In the genomic region with DNA sequence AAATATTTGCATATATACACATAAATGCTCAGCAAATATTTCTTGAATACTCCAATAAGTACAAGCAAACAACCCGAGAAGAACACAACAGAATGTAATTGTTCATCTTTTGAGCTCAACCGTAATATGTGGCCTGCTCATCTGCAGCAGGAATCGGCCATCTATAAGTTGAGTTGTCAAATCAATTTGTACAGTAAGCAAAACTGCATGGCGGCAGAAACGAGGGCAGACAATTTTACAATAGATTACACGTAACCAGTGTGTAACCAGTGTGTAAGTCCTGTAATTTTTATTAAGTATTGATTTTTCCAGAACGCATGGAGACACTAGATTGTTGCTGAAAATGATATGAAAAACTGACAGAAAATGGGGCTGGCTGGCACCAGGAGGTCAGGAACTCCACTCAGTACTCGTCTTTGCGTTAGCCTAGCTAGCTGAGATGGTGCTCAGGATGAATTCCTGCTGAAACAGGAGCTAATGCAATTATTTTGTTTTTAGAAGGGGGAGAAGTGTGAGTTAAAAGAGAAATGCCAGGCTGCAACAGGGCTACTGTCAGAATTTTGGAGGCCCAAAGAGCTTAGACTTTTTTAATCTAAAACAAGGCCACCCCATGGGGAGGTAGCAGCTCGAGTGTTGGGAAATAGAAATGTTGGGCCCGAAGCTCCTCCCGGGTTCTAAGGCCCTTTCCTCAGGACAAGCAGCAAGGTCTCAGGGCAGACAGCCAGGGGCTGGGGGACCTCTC, we compare ENCODE assay signal across 8 cellular contexts. TPM values are rescaled to one million over a fixed set of nuclear protein-coding genes. Genes with fewer than 3 reads are reported as not detected.
DNase-seq lines count a peak whose midpoint lies in the region; ATAC-seq, FAIRE-seq and TF ChIP-seq lines count a peak whose summit lies in the region.

No MANE protein-coding gene starts in this region.

- H3K9me3 ChIP-seq in mammary epithelial cell (replicated peaks; ENCODE audit: insufficient read depth, low read length), result peaks cover 9% of the 10 kb centered on the region

- no peak overlapping the region for H3K4me3 Mint-ChIP-seq in endothelial cell (ENCODE audit: unreplicated experiment)
- no peak overlapping the region for H3K4me3 Mint-ChIP-seq in activated T-cell treated with anti-CD3 and anti-CD28 coated beads, Interleukin-2, amount 50 U/mL, for 72 hours

- no peak overlapping the region for H4K5ac ChIP-seq in mesendoderm (ENCODE audit: low read length)

- in situ Hi-C loops in mammary epithelial cell (cut with MboI; ENCODE audit: low sequenced_read_pairs in 2 of 2), result no loop called here

- no peak for TF ChIP-seq POLR2A in GM12891 (IDR thresholded peaks at IDR 0.05; ENCODE audit: low read depth, low read length)

- H3K4ac ChIP-seq in mesendoderm (ENCODE audit: low read depth, low read length), result no peak overlapping the region

- H2BK120ac ChIP-seq in mesendoderm (ENCODE audit: low read depth, low read length), result no peak overlapping the region

- H3K4me3 ChIP-seq in HL-60 (replicated peaks; ENCODE audit: insufficient read depth, low read length), result peak overlapping the region; percentile 69
- H3K4me3 ChIP-seq in mammary epithelial cell (replicated peaks in 1 of 3; ENCODE audit: insufficient read depth in 1 of 3, low read depth in 2 of 3, low read length in 3 of 3), result peak overlapping the region; percentile 69 to 89 (median 77)
- peak overlapping the region; percentile 92 for H3K4me3 ChIP-seq in mesendoderm (ENCODE audit: low read length)

- H4K8ac ChIP-seq in mesendoderm (ENCODE audit: low read depth, low read length), result no peak overlapping the region

- no peaks in the 10 kb centered on the region for H3K27me3 Mint-ChIP-seq in endothelial cell (ENCODE audit: unreplicated experiment)
- no peaks in the 10 kb centered on the region for H3K27me3 Mint-ChIP-seq in activated T-cell treated with anti-CD3 and anti-CD28 coated beads, Interleukin-2, amount 50 U/mL, for 72 hours (ENCODE audit: low read depth)

- H3K27me3 ChIP-seq in HL-60 (ENCODE audit: insufficient read depth, poor library complexity, severe bottlenecking) (no peaks in the 10 kb centered on the region), mammary epithelial cell (ENCODE audit: insufficient read depth, low read length) (no peaks in the 10 kb centered on the region), mesendoderm (ENCODE audit: insufficient read depth, low read length, poor library complexity) (no peaks in the 10 kb centered on the region)

- H2BK15ac ChIP-seq in mesendoderm (replicated peaks; ENCODE audit: low read depth), result no peak overlapping the region

- no peaks in the 10 kb centered on the region for H4K20me1 ChIP-seq in mammary epithelial cell (ENCODE audit: insufficient read depth, low read length)

- WGBS in mammary epithelial cell (ENCODE audit: low coverage, missing lambda C conversion rate), result under 1% methylated on average over 12 of the region's 12 CpGs
- WGBS in mesendoderm (ENCODE audit: extremely low coverage, insufficient coverage, low lambda C conversion rate), result no CpG with 5 or more reads among the region's 12 CpGs

- peaks cover 4% of the 10 kb centered on the region for H3K36me3 Mint-ChIP-seq in endothelial cell (ENCODE audit: low read depth, unreplicated experiment)
- H3K36me3 Mint-ChIP-seq in activated T-cell treated with anti-CD3 and anti-CD28 coated beads, Interleukin-2, amount 50 U/mL, for 72 hours (ENCODE audit: insufficient read depth in 2 of 2), result peaks cover 3 to 5% of the 10 kb centered on the region in 2 donors

- no peak overlapping the region for H3K27ac Mint-ChIP-seq in endothelial cell (ENCODE audit: unreplicated experiment)
- H3K27ac Mint-ChIP-seq in activated T-cell treated with anti-CD3 and anti-CD28 coated beads, Interleukin-2, amount 50 U/mL, for 72 hours, result no peak overlapping the region

- no peak for TF ChIP-seq CTCF in HL-60 (IDR thresholded peaks at IDR 0.05; ENCODE audit: insufficient read depth, low read length)
- TF ChIP-seq CTCF in mammary epithelial cell (conservative IDR thresholded peaks at IDR 0.05 in 1 of 2, IDR thresholded peaks at IDR 0.05 in 1 of 2; ENCODE audit: extremely low read depth in 1 of 2, insufficient read depth in 1 of 2, low read depth in 1 of 2, low read length in 2 of 2), result no peak
- TF ChIP-seq CTCF in endothelial cell (IDR thresholded peaks at IDR 0.05; ENCODE audit: unreplicated experiment), result no peak

- dilution Hi-C loops in mammary epithelial cell (cut with HindIII; ENCODE audit: low sequenced_read_pairs), result no loop called here

- peak overlapping the region; percentile 83 for H2AFZ ChIP-seq in mammary epithelial cell (ENCODE audit: low read depth, low read length)

- peaks cover 88% of the 10 kb centered on the region for H3K79me2 ChIP-seq in mammary epithelial cell (ENCODE audit: insufficient read depth, low read length)
- peaks cover 56% of the 10 kb centered on the region for H3K79me2 ChIP-seq in mesendoderm (ENCODE audit: control insufficient read depth, insufficient read depth, low read length)

- no peaks in the 10 kb centered on the region for H3K4me1 Mint-ChIP-seq in endothelial cell (ENCODE audit: unreplicated experiment)
- H3K4me1 Mint-ChIP-seq in activated T-cell treated with anti-CD3 and anti-CD28 coated beads, Interleukin-2, amount 50 U/mL, for 72 hours (ENCODE audit: low read depth), result peaks cover 21% of the 10 kb centered on the region

- no peak overlapping the region for H3K23ac ChIP-seq in mesendoderm (ENCODE audit: low read length)

- H3K56ac ChIP-seq in mesendoderm (ENCODE audit: low read length), result peak overlapping the region; percentile 83

- no peaks in the 10 kb centered on the region for H3K9me3 Mint-ChIP-seq in endothelial cell (ENCODE audit: unreplicated experiment)
- H3K9me3 Mint-ChIP-seq in activated T-cell treated with anti-CD3 and anti-CD28 coated beads, Interleukin-2, amount 50 U/mL, for 72 hours, result peaks cover 0 to 2% of the 10 kb centered on the region in 2 donors

- H3K79me1 ChIP-seq in mesendoderm (ENCODE audit: low read length), result peaks cover 15% of the 10 kb centered on the region

- DNase-seq in GM12891 (ENCODE audit: insufficient read length, low spot score), result no peak
- DNase-seq in HL-60 (ENCODE audit: low read depth in 1 of 2, low spot score in 1 of 2), result no peak
- DNase-seq in mammary epithelial cell, result peak; percentile 23
- DNase-seq in mesendoderm, result no peak
- DNase-seq in endothelial cell (ENCODE audit: low spot score), result no peak
- no peak for DNase-seq in activated T-cell treated with anti-CD3 and anti-CD28 coated beads, Interleukin-2, amount 50 U/mL, for 72 hours
- DNase-seq in NCI-H1694 treated with DMSO at 0.1 percent for 48 hours (lab: John Stamatoyannopoulos, UW), result no peak

- H2BK5ac ChIP-seq in mesendoderm (ENCODE audit: low read length), result no peak overlapping the region

- peak overlapping the region; percentile 46 for H3K18ac ChIP-seq in mesendoderm (ENCODE audit: low read length)

- peak; percentile 77 for FAIRE-seq in GM12891 (lab: Jason Lieb, UNC)

- no peak overlapping the region for H2AK5ac ChIP-seq in mesendoderm (ENCODE audit: low read length)

- BruUV-seq in mammary epithelial cell (replicated peaks; lab: Mats Ljungman, UMichigan), result TSS peak; percentile 33

- intact Hi-C loops in mammary epithelial cell (cut with micrococcal nuclease), result loop anchor here (2.0 to 10.0 kb wide), 3 partner anchors 74 to 1865 kb away; a partner anchor contains a TSS

- H3K4me2 ChIP-seq in mammary epithelial cell (ENCODE audit: insufficient read depth, low read depth, low read length), result peak overlapping the region; percentile 93
- H3K4me2 ChIP-seq in mesendoderm (ENCODE audit: low read length), result peak overlapping the region; percentile 71

- H3K9ac ChIP-seq in mammary epithelial cell (ENCODE audit: insufficient read depth, low read length) (peak overlapping the region; percentile 99), mesendoderm (ENCODE audit: low read length) (peak overlapping the region; percentile 85)

- H3K36me3 ChIP-seq in mammary epithelial cell (ENCODE audit: insufficient read depth, low read length), result no peaks in the 10 kb centered on the region
- H3K36me3 ChIP-seq in mesendoderm (ENCODE audit: control insufficient read depth, insufficient read depth, low read length), result no peaks in the 10 kb centered on the region

- no peak for ATAC-seq in activated T-cell treated with anti-CD3 and anti-CD28 coated beads, Interleukin-2, amount 50 U/mL, for 72 hours (replicated peaks in 1 of 2)
- no peak for ATAC-seq in esophagus mucosa

- CTCF ChIA-PET in mammary epithelial cell (lab: Charles Lee; ENCODE audit: low non-redundant PET), result interaction anchor here (0.6 kb wide), 1 partner anchor 86 kb away, joined by 3 read pairs; no protein-coding TSS in a partner anchor

- peaks cover 24% of the 10 kb centered on the region for H3K4me1 ChIP-seq in mammary epithelial cell (ENCODE audit: insufficient read depth, low read length)
- H3K4me1 ChIP-seq in mesendoderm (ENCODE audit: control insufficient read depth, low read depth, low read length), result peaks cover 4% of the 10 kb centered on the region

- H3K27ac ChIP-seq in HL-60 (replicated peaks), result peak overlapping the region; percentile 87
- H3K27ac ChIP-seq in mammary epithelial cell (ENCODE audit: insufficient read depth, low read depth, low read length), result peak overlapping the region; percentile 89
- H3K27ac ChIP-seq in mesendoderm (ENCODE audit: low read depth, low read length), result peak overlapping the region; percentile 81

TF ChIP-seq in GM12891, 5 proteins besides CTCF, POLR2A, EP300 and RAD21:
- no peak for TF ChIP-seq POU2F2 (IDR thresholded peaks at IDR 0.05; ENCODE audit: low read depth, low read length)
- no peak for TF ChIP-seq TAF1 (IDR thresholded peaks at IDR 0.05; ENCODE audit: low read depth, low read length)
- TF ChIP-seq PAX5 (IDR thresholded peaks at IDR 0.05; ENCODE audit: insufficient read depth, low read length, severe bottlenecking), result no peak
- no peak for TF ChIP-seq POLR2AphosphoS5 (IDR thresholded peaks at IDR 0.05; ENCODE audit: low read depth, low read length)

RNA-seq across cellular contexts. Expression of a gene that starts 0.7 kb away (rescaled TPM):
- 7.7 TPM for polyA plus RNA-seq in GM12891 (2012; ENCODE audit: low read depth, missing spikeins)
- total RNA-seq in mammary epithelial cell (10 to 100 TPM; 21.3 to 26.3 TPM), endothelial cell (ENCODE audit: unreplicated experiment) (21.1 TPM), esophagus mucosa (18.2 TPM)
- polyA plus RNA-seq in mammary epithelial cell, result 3.3 TPM
- polyA minus RNA-seq in mammary epithelial cell, result 18.2 TPM
- polyA plus RNA-seq in mesendoderm (2013, experiment 1 of 2), result 29.2 TPM
- 29.4 TPM for polyA plus RNA-seq in mesendoderm (2013, experiment 2 of 2)
- 10 to 100 TPM; 11.6 to 14.7 TPM for total RNA-seq in activated T-cell treated with anti-CD3 and anti-CD28 coated beads, Interleukin-2, amount 50 U/mL, for 72 hours

RNA-seq across cellular contexts. Expression of a gene that starts 1.0 kb away (rescaled TPM):
- 26.4 TPM for polyA plus RNA-seq in GM12891 (2012; ENCODE audit: low read depth, missing spikeins)
- 10 to 100 TPM; 46.0 to 76.1 TPM for total RNA-seq in mammary epithelial cell
- 24.8 TPM for polyA plus RNA-seq in mammary epithelial cell
- 44.9 TPM for polyA minus RNA-seq in mammary epithelial cell
- polyA plus RNA-seq in mesendoderm (2013, experiment 1 of 2), result 77.7 TPM
- 75.0 TPM for polyA plus RNA-seq in mesendoderm (2013, experiment 2 of 2)
- total RNA-seq in endothelial cell (ENCODE audit: unreplicated experiment), result 54.4 TPM
- 10 to 100 TPM; 65.4 to 70.7 TPM for total RNA-seq in activated T-cell treated with anti-CD3 and anti-CD28 coated beads, Interleukin-2, amount 50 U/mL, for 72 hours
- 42.2 TPM for total RNA-seq in esophagus mucosa
